Comparison of ENCODE assay signal across 20 cellular contexts in the genomic region with DNA sequence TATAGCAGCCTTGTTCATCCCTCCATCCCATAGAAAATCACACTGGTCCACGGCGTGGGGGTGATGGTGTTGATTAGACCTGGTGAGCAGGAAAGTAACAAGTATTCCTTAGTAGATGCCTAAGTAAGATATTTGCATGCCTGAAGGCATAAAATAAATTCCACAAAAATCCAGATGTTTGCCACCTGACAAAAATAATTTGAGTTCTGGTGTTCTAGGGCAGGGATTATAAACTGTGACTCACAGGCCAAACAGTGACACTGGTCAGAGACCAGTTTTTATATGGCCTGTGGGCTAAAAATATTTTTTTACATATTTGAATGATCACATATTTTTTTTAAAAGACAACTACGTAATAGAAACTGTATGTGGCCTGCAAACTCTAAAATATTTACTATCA.
A peak's percentile ranks its signal among the peaks of the same experiment; 100 is the strongest.
DNase-seq lines count a peak whose midpoint lies in the region; ATAC-seq and TF ChIP-seq lines count a peak whose summit lies in the region.
"Had no signal": no experiment of that assay in that cellular context is flagged by ENCODE, and none has a peak within 500 bp of the region (broad histone marks: within the 10 kb centered on the region; RNA-seq: fewer than 3 reads in every experiment).

No MANE protein-coding gene starts in this region.

- H3K36me3 ChIP-seq in BJ (ENCODE audit: control insufficient read depth, insufficient read depth, low read length), result no peaks in the 10 kb centered on the region
- no peaks in the 10 kb centered on the region for H3K36me3 ChIP-seq in uterus

- POLR2A ChIA-PET in BJ (lab: Charles Lee), result no interaction called here

- no peaks in the 10 kb centered on the region for H3K9me3 ChIP-seq in uterus

- peak; percentile 72 for DNase-seq in BJ (ENCODE audit: low read depth)
- DNase-seq in HFF-Myc (ENCODE audit: extremely low read depth, low read depth), result peak; percentile 43
- peak; percentile 19 for DNase-seq in epidermal melanocyte (ENCODE audit: insufficient read length, low spot score)
- no peak for DNase-seq in medulla oblongata (ENCODE audit: extremely low spot score)
- DNase-seq in stimulated activated effector memory CD8-positive, alpha-beta T cell treated with anti-CD3 and anti-CD28 coated beads, Interleukin-12 subunit alpha, Interleukin-12 subunit beta, amount 100 ng/mL, for 72 hours (ENCODE audit: low spot score in 2 of 2), result no peak
- DNase-seq in activated CD4-positive, alpha-beta T cell treated with anti-CD3 and anti-CD28 coated beads for 1 hour, result no peak
- no peak for DNase-seq in uterus
- DNase-seq: CD4-positive, CD25-positive, alpha-beta regulatory T cell; COR-L47; DMS 273 treated with DMSO at 0.1 percent for 48 hours; DND-41; GF-D8; GM23248; KBM-7; NCI-H1105 treated with DMSO at 0.1 percent for 48 hours; NCI-H1694; SHP77 treated with DMSO at 0.1 percent for 48 hours had no signal

- peaks cover 5% of the 10 kb centered on the region for H3K9me3 Mint-ChIP-seq in stimulated activated effector memory CD8-positive, alpha-beta T cell treated with anti-CD3 and anti-CD28 coated beads, Interleukin-12 subunit alpha, Interleukin-12 subunit beta, amount 100 ng/mL, for 72 hours

- no peak for TF ChIP-seq POLR2A in uterus (IDR thresholded peaks at IDR 0.05)

- no peak for ATAC-seq in stimulated activated effector memory CD8-positive, alpha-beta T cell treated with anti-CD3 and anti-CD28 coated beads, Interleukin-12 subunit alpha, Interleukin-12 subunit beta, amount 100 ng/mL, for 72 hours
- ATAC-seq: HepG2, SK-N-SH treated with all-trans-retinoic acid at 6 μM for 48 hours had no signal

- no peaks in the 10 kb centered on the region for H3K27me3 ChIP-seq in BJ (ENCODE audit: control insufficient read depth, insufficient read depth, low read length)
- no peaks in the 10 kb centered on the region for H3K27me3 ChIP-seq in uterus

- no peak for TF ChIP-seq CTCF in BJ (IDR thresholded peaks at IDR 0.05; ENCODE audit: insufficient read depth, low read depth, low read length)
- TF ChIP-seq CTCF in HFF-Myc (IDR thresholded peaks at IDR 0.05; ENCODE audit: low read depth, low read length, missing control alignments), result no peak
- no peak for TF ChIP-seq CTCF in uterus (IDR thresholded peaks at IDR 0.05)

- H3K36me3 Mint-ChIP-seq in stimulated activated effector memory CD8-positive, alpha-beta T cell treated with anti-CD3 and anti-CD28 coated beads, Interleukin-12 subunit alpha, Interleukin-12 subunit beta, amount 100 ng/mL, for 72 hours, result no peaks in the 10 kb centered on the region
- H3K36me3 Mint-ChIP-seq: CD4-positive, CD25-positive, alpha-beta regulatory T cell had no signal

- no peak overlapping the region for H3K27ac Mint-ChIP-seq in stimulated activated effector memory CD8-positive, alpha-beta T cell treated with anti-CD3 and anti-CD28 coated beads, Interleukin-12 subunit alpha, Interleukin-12 subunit beta, amount 100 ng/mL, for 72 hours
- H3K27ac Mint-ChIP-seq: B cell; CD4-positive, CD25-positive, alpha-beta regulatory T cell had no signal

- H3K4me1 Mint-ChIP-seq in stimulated activated effector memory CD8-positive, alpha-beta T cell treated with anti-CD3 and anti-CD28 coated beads, Interleukin-12 subunit alpha, Interleukin-12 subunit beta, amount 100 ng/mL, for 72 hours, result no peaks in the 10 kb centered on the region
- H3K4me1 Mint-ChIP-seq: B cell; CD4-positive, CD25-positive, alpha-beta regulatory T cell had no signal

- CTCF ChIA-PET in BJ (lab: Yijun Ruan, JAX), result no interaction called here

- no peak overlapping the region for H3K4me3 Mint-ChIP-seq in stimulated activated effector memory CD8-positive, alpha-beta T cell treated with anti-CD3 and anti-CD28 coated beads, Interleukin-12 subunit alpha, Interleukin-12 subunit beta, amount 100 ng/mL, for 72 hours
- H3K4me3 Mint-ChIP-seq: B cell; CD4-positive, CD25-positive, alpha-beta regulatory T cell had no signal

- H3K27ac ChIP-seq in uterus, result no peak overlapping the region
- H3K27ac ChIP-seq: GM23248 had no signal

- no peaks in the 10 kb centered on the region for H3K4me1 ChIP-seq in uterus

- no peak overlapping the region for H3K4me3 ChIP-seq in BJ (ENCODE audit: low read depth, low read length)
- H3K4me3 ChIP-seq in HFF-Myc (replicated peaks; ENCODE audit: low read depth, low read length), result no peak overlapping the region
- no peak overlapping the region for H3K4me3 ChIP-seq in uterus
- H3K4me3 ChIP-seq: GM23248 had no signal

- intact Hi-C loops in uterus (cut with DNase I; ENCODE audit: low total_unique reads), result no loop called here

Comparison
In these comparisons a context has a peak if more than half of its experiments do, and no peak if none do; other contexts are left out.
1. DNase-seq: peak in BJ (single experiment), HFF-Myc (single experiment) and epidermal melanocyte (single experiment); none in medulla oblongata (single experiment), stimulated activated effector memory CD8-positive, alpha-beta T cell treated with anti-CD3 and anti-CD28 coated beads, Interleukin-12 subunit alpha, Interleukin-12 subunit beta, amount 100 ng/mL, for 72 hours (0 of 2), activated CD4-positive, alpha-beta T cell treated with anti-CD3 and anti-CD28 coated beads for 1 hour (single experiment) and uterus (0 of 2).